8 cellular contexts compared by ENCODE assay signal in the genomic region with DNA sequence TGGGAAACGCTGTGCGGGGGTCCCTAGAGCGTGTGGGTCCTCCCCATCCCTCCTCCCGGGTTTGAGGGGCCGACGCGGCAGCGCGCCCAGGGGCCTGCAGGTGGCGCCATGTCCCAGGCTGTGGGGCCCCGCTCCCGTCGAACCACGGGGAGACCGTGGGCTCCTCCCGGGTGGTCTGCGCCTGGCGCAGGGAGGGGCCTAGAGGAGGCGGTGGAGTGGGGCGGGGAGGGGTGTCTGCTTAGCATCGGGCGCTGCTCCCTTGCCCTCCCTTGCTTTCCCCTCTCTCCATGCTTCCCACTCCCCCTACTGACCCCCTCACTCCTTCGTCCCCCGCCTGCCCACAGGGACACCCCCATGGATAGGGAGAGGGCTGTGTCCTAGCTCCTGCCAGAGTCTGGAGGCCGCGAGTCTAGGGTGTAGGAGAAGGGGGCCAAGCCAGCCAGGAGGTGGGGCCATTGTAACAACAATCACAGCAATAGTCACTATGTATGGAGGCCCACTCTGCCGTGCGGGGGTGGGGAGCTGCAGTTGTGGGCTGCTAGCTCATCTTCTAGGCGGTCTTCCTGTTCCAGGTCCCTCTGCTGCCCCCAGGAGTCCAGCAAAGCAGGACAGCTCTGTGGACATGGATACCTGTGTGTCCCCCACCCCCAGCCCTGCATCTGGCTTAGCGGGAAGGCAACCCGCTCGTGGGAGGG. TPM values are rescaled to one million over a fixed set of nuclear protein-coding genes. Genes with fewer than 3 reads are reported as not detected.
DNase-seq lines count a peak whose midpoint lies in the region; ATAC-seq, FAIRE-seq and TF ChIP-seq lines count a peak whose summit lies in the region.

No MANE protein-coding gene starts in this region.

- H3K9ac ChIP-seq in HUES6 (ENCODE audit: low read length): no peak overlapping the region
- H3K9ac ChIP-seq in keratinocyte (ENCODE audit: control insufficient read depth, extremely low read depth, insufficient read depth, low read length): no peak overlapping the region

- no peak for ATAC-seq in GM18517 (IDR thresholded peaks at IDR 0.05; ENCODE audit: unreplicated experiment)
- ATAC-seq in GM21381 (IDR thresholded peaks at IDR 0.05; ENCODE audit: unreplicated experiment): no peak

- H3K4me1 ChIP-seq in HUES6 (ENCODE audit: control insufficient read depth, insufficient read depth, low read length): peaks cover 11% of the 10 kb centered on the region; the same call in 1 of the 2 replicates
- no peaks in the 10 kb centered on the region for H3K4me1 ChIP-seq in breast epithelium
- no peaks in the 10 kb centered on the region for H3K4me1 ChIP-seq in keratinocyte (ENCODE audit: control insufficient read depth, extremely low read depth, insufficient read depth, low read length)

- no peaks in the 10 kb centered on the region for H4K20me1 ChIP-seq in keratinocyte (ENCODE audit: control insufficient read depth, extremely low read depth, insufficient read depth, low read length)

- H3K9me1 ChIP-seq in keratinocyte (ENCODE audit: control insufficient read depth, extremely low read depth, insufficient read depth, low read length): no peaks in the 10 kb centered on the region

- H3K9me3 ChIP-seq in HUES6 (ENCODE audit: control insufficient read depth, insufficient read depth, low read depth, low read length) (no peaks in the 10 kb centered on the region), breast epithelium (no peaks in the 10 kb centered on the region), keratinocyte (ENCODE audit: control insufficient read depth, low read depth, low read length) (no peaks in the 10 kb centered on the region)

- H3K27me3 ChIP-seq in HUES6 (ENCODE audit: control insufficient read depth, insufficient read depth, low read length) (no peaks in the 10 kb centered on the region), breast epithelium (no peaks in the 10 kb centered on the region), keratinocyte (ENCODE audit: control insufficient read depth, extremely low read depth, insufficient read depth, low read length) (peaks cover under 1% of the 10 kb centered on the region)

- H2AFZ ChIP-seq in keratinocyte (ENCODE audit: control insufficient read depth, low read length): no peak overlapping the region

- no peaks in the 10 kb centered on the region for H3K79me2 ChIP-seq in keratinocyte (ENCODE audit: control insufficient read depth, insufficient read depth, low read length)

- no peak for FAIRE-seq in keratinocyte (lab: Jason Lieb, UNC)

- TF ChIP-seq CTCF in breast epithelium (IDR thresholded peaks at IDR 0.05) (peak; percentile 31 to 56 (median 50)), keratinocyte (optimal IDR thresholded peaks at IDR 0.05 in 1 of 3, IDR thresholded peaks at IDR 0.05 in 1 of 3, conservative IDR thresholded peaks at IDR 0.05 in 1 of 3; ENCODE audit: extremely low read depth in 1 of 3, insufficient read depth in 2 of 3, low read length in 3 of 3) (peak; percentile 51 to 80 (median 79))

- H3K27ac ChIP-seq in HUES6 (ENCODE audit: low read depth, low read length): no peak overlapping the region
- peak overlapping the region in 1 of 2 donors; percentile 3 for H3K27ac ChIP-seq in breast epithelium
- H3K27ac ChIP-seq in keratinocyte (ENCODE audit: control insufficient read depth, insufficient read depth, low read length): no peak overlapping the region

- H3K4me3 ChIP-seq in HUES6 (ENCODE audit: low read depth, low read length) (peak overlapping the region; percentile 38; the same call in 1 of the 2 replicates), breast epithelium (peak overlapping the region in 1 of 3 donors; percentile 44), keratinocyte (ENCODE audit: control insufficient read depth in 2 of 3, extremely low read depth in 1 of 3, insufficient read depth in 2 of 3, low read depth in 1 of 3, low read length in 3 of 3) (no peak overlapping the region)

- no peak for TF ChIP-seq POLR2A in breast epithelium (IDR thresholded peaks at IDR 0.05)

- DNase-seq in Daoy (ENCODE audit: low read depth) (peak; percentile 73), T-helper 9 cell (peak; percentile 36), breast epithelium (ENCODE audit: low spot score in 2 of 2) (peak in 1 of 2 donors; percentile 21), keratinocyte (ENCODE audit: low read depth, low spot score) (no peak)
- peak; percentile 52 for DNase-seq in stimulated activated CD4-positive, alpha-beta T cell treated with anti-CD3 and anti-CD28 coated beads, Interleukin-4, amount 100 ng/mL, for 1 hour

- H3K36me3 ChIP-seq in HUES6 (ENCODE audit: control insufficient read depth, insufficient read depth, low read length): no peaks in the 10 kb centered on the region
- H3K36me3 ChIP-seq in breast epithelium: no peaks in the 10 kb centered on the region
- peaks cover 0 to 2% of the 10 kb centered on the region in 2 experiments for H3K36me3 ChIP-seq in keratinocyte (ENCODE audit: control insufficient read depth in 2 of 2, extremely low read depth in 1 of 2, insufficient read depth in 2 of 2, low read length in 2 of 2)

- intact Hi-C loops in breast epithelium (cut with DNase I; ENCODE audit: low total_unique reads): no loop called here

- no peak overlapping the region for H3K4me2 ChIP-seq in keratinocyte (ENCODE audit: control insufficient read depth, extremely low read depth, insufficient read depth, low read depth, low read length)

- dilution Hi-C loops in keratinocyte (cut with MboI; ENCODE audit: extremely low pct_ligation_motif_present, low sequenced_read_pairs): no loop called here

RNA-seq across cellular contexts. Expression of a gene that starts 51.7 kb away (rescaled TPM):
- total RNA-seq in Daoy (2014; rRNA removed; shearing (Covaris generic)): 31.9 and 38.5 TPM in 2 replicates
- 100 to 1,000 TPM in 1 of 3 donors, 10 to 100 TPM in 2; 76.4 to 106 (median 95.4) TPM for total RNA-seq in breast epithelium
- polyA plus RNA-seq in keratinocyte: 44.9 to 72.2 TPM (median 68.2 TPM) in 3 replicates
- polyA plus RNA-seq in keratinocyte (2011; ENCODE audit: low read depth): 133 TPM
- polyA plus RNA-seq in keratinocyte (2011; cell fraction: cytosol; rRNA removed): 94.0 and 113 TPM in 2 replicates
- 44.6 and 45.0 TPM in 2 replicates for polyA plus RNA-seq in keratinocyte (2011; cell fraction: nucleus; rRNA removed)
- 76.5 and 96.9 TPM in 2 replicates for polyA plus RNA-seq in keratinocyte (2012; ENCODE audit: low replicate concordance)
- 12.6 to 22.0 TPM (median 14.5 TPM) in 3 replicates for polyA minus RNA-seq in keratinocyte
- polyA minus RNA-seq in keratinocyte (2011; cell fraction: cytosol; rRNA and poly(A)+ RNA removed): 32.0 TPM
- polyA minus RNA-seq in keratinocyte (2011; cell fraction: nucleus; rRNA and poly(A)+ RNA removed): 6.4 and 11.7 TPM in 2 replicates
